In genomic region chr2:177264209-177264538, GRCh38 we compare ENCODE assay signal across 8 cellular contexts. TPM values are rescaled to one million over a fixed set of nuclear protein-coding genes. Genes with fewer than 3 reads are reported as not detected.
DNase-seq lines count a peak whose midpoint lies in the region; ATAC-seq and TF ChIP-seq lines count a peak whose summit lies in the region.

No MANE protein-coding gene starts in this region.

- no peak for DNase-seq in GM12865 (ENCODE audit: low read depth)
- no peak for DNase-seq in Panc1 (ENCODE audit: low read depth, low spot score)
- DNase-seq in endodermal cell, result no peak
- DNase-seq in natural killer cell, result no peak
- DNase-seq in NCI-H2196 treated with DMSO at 0.1 percent for 48 hours (lab: John Stamatoyannopoulos, UW; ENCODE audit: unreplicated experiment), result no peak
- DNase-seq in A172 (ENCODE audit: low spot score), result no peak
- no peak for DNase-seq in sciatic nerve (ENCODE audit: low spot score)

- H3K9ac ChIP-seq in endodermal cell (ENCODE audit: extremely low read depth, low read length, poor library complexity, severe bottlenecking), result peak overlapping the region; percentile 70

- peaks cover 47% of the 10 kb centered on the region for H3K4me1 ChIP-seq in Panc1 (ENCODE audit: control insufficient read depth, insufficient read depth, low read length)
- H3K4me1 ChIP-seq in endodermal cell (ENCODE audit: control insufficient read depth, insufficient read depth, low read length), result peaks cover 7% of the 10 kb centered on the region

- H3K36me3 Mint-ChIP-seq in endodermal cell (ENCODE audit: low read depth), result peaks cover 11% of the 10 kb centered on the region
- no peaks in the 10 kb centered on the region for H3K36me3 Mint-ChIP-seq in natural killer cell

- intact Hi-C loops in Panc1 (cut with micrococcal nuclease; ENCODE audit: unreplicated experiment), result no loop called here
- intact Hi-C loops in natural killer cell (cut with micrococcal nuclease), result loop anchor here (5.0 to 10.0 kb wide), 3 partner anchors 33 to 351 kb away; a partner anchor contains a TSS
- intact Hi-C loops in sciatic nerve (cut with DNase I), result loop anchor here (10.0 kb wide), 1 partner anchor 99 kb away; no protein-coding TSS in a partner anchor

- H3K27ac Mint-ChIP-seq in endodermal cell (peak overlapping the region; percentile 52), natural killer cell (peak overlapping the region; percentile 97 to 99)

- 0% methylated on average over 6 to 39 of the region's 39 CpGs for WGBS in endodermal cell (ENCODE audit: insufficient coverage in 1 of 2, insufficient read length in 1 of 2), 2 experiments

- peaks cover 36% of the 10 kb centered on the region for H3K4me1 Mint-ChIP-seq in endodermal cell
- peaks cover 44 to 55% of the 10 kb centered on the region in 2 donors for H3K4me1 Mint-ChIP-seq in natural killer cell

- POLR2A ChIA-PET in Panc1 (lab: Charles Lee), result interaction anchor here (0.7 to 2.6 kb wide), 7 partner anchors 10 to 590 kb away, joined by 3 to 15 read pairs (median 5); no protein-coding TSS in a partner anchor

- in situ Hi-C loops in Panc1 (cut with HindIII; ENCODE audit: low pct_unique_long_range_greater_than_20kb, low sequenced_read_pairs), result no loop called here

- H3K27ac ChIP-seq in Panc1 (ENCODE audit: low read length), result peak overlapping the region; percentile 94
- peak overlapping the region; percentile 92 for H3K27ac ChIP-seq in endodermal cell (ENCODE audit: low read depth, low read length)

- H3K27me3 Mint-ChIP-seq in endodermal cell (ENCODE audit: insufficient read depth), result no peaks in the 10 kb centered on the region
- H3K27me3 Mint-ChIP-seq in natural killer cell (ENCODE audit: low read depth in 2 of 2), result no peaks in the 10 kb centered on the region

- CTCF ChIA-PET in Panc1 (lab: Charles Lee), result interaction anchor here (1.9 kb wide), 1 partner anchor 99 kb away, joined by 16 read pairs; no protein-coding TSS in a partner anchor

- H3K27me3 ChIP-seq in Panc1 (ENCODE audit: control insufficient read depth, insufficient read depth, low read length) (no peaks in the 10 kb centered on the region), endodermal cell (ENCODE audit: control insufficient read depth, insufficient read depth, low read length, poor library complexity, severe bottlenecking) (no peaks in the 10 kb centered on the region)

- no TSS peak for BruUV-seq in Panc1 (replicated peaks; lab: Mats Ljungman, UMichigan)

- ATAC-seq in GM21737 (IDR thresholded peaks at IDR 0.05; ENCODE audit: unreplicated experiment), result peak; percentile 17
- peak; percentile 64 for ATAC-seq in Panc1
- ATAC-seq in natural killer cell, result peak in 2 of 3 donors; percentile 4 to 6
- no peak for ATAC-seq in sciatic nerve

- H3K4me3 ChIP-seq in GM12865 (ENCODE audit: low read depth, low read length), result peak overlapping the region; percentile 91
- peak overlapping the region; percentile 69 to 75 for H3K4me3 ChIP-seq in Panc1 (ENCODE audit: low read depth in 2 of 2, low read length in 2 of 2)
- H3K4me3 ChIP-seq in endodermal cell (ENCODE audit: low read length), result peak overlapping the region; percentile 95

- H3K9me3 ChIP-seq in Panc1 (ENCODE audit: control insufficient read depth, insufficient read depth, low read depth, low read length), result no peaks in the 10 kb centered on the region
- peaks cover 3% of the 10 kb centered on the region for H3K9me3 ChIP-seq in endodermal cell (ENCODE audit: control insufficient read depth, low read length)

- peaks cover 2% of the 10 kb centered on the region for H3K9me3 Mint-ChIP-seq in endodermal cell
- no peaks in the 10 kb centered on the region for H3K9me3 Mint-ChIP-seq in natural killer cell

- H3K36me3 ChIP-seq in Panc1 (ENCODE audit: control insufficient read depth, insufficient read depth, low read length) (peaks cover 6% of the 10 kb centered on the region; the same call in 1 of the 2 replicates), endodermal cell (ENCODE audit: control insufficient read depth, insufficient read depth, low read length) (peaks cover 4% of the 10 kb centered on the region)

- TF ChIP-seq CTCF in GM12865 (IDR thresholded peaks at IDR 0.05; ENCODE audit: insufficient read depth, low read depth, low read length, missing control alignments) (no peak), Panc1 (IDR thresholded peaks at IDR 0.05) (no peak), endodermal cell (conservative IDR thresholded peaks at IDR 0.05) (no peak), natural killer cell (IDR thresholded peaks at IDR 0.05) (no peak)

- H3K4me3 Mint-ChIP-seq in endodermal cell (peak overlapping the region; percentile 77), natural killer cell (peak overlapping the region; percentile 93)

RNA-seq across cellular contexts. Expression of gene NFE2L2, which starts 0.4 kb away (rescaled TPM):
- 104 TPM for total RNA-seq in Panc1 (2021; ENCODE audit: unreplicated experiment)
- polyA plus RNA-seq in Panc1 (2012; ENCODE audit: insufficient read length), result 58.2 TPM
- total RNA-seq in endodermal cell, result 10 to 100 TPM; 59.0 to 59.1 TPM
- 46.2 TPM for polyA plus RNA-seq in endodermal cell (2013, experiment 1 of 2)
- 49.2 TPM for polyA plus RNA-seq in endodermal cell (2013, experiment 2 of 2)
- total RNA-seq in natural killer cell, result 10 to 100 TPM; 76.0 to 99.8 (median 84.6) TPM
- total RNA-seq in A172 (2014; rRNA removed; shearing (Covaris generic)), result 47.1 and 51.1 TPM in 2 replicates
- 149 TPM for total RNA-seq in sciatic nerve

RNA-seq across cellular contexts. Expression of gene HNRNPA3, which starts 51.6 kb away (rescaled TPM):
- total RNA-seq in Panc1 (2021; ENCODE audit: unreplicated experiment), result 228 TPM
- 326 TPM for polyA plus RNA-seq in Panc1 (2012; ENCODE audit: insufficient read length)
- total RNA-seq in endodermal cell, result 100 to 1,000 TPM; 323 to 413 TPM
- 370 TPM for polyA plus RNA-seq in endodermal cell (2013, experiment 1 of 2)
- polyA plus RNA-seq in endodermal cell (2013, experiment 2 of 2), result 361 TPM
- 100 to 1,000 TPM; 223 to 298 (median 289) TPM for total RNA-seq in natural killer cell
- total RNA-seq in A172 (2014; rRNA removed; shearing (Covaris generic)), result 37.8 and 41.3 TPM in 2 replicates
- total RNA-seq in sciatic nerve, result 161 TPM
